In the genomic region with DNA sequence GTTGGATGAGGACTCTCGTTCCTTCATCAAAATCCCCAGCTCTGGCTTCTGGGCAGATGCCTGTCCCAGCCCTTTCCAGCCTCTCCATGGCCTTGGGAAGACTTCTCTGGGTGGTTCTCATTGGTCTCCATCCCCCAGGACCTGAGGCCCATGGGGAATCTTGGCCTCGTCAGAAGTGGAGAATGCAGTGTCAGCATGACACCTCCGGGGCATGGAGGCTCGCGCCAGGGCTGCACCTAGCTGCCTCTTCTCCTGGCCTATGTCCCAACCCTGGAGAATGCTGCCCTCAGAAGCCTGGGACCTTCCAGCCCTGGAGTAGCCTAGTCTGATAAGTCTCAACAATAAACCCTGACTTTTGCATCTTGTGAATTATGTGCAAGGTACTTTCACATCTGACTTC, we compare ENCODE assay signal across 20 cellular contexts. TPM values are rescaled to one million over a fixed set of nuclear protein-coding genes. Genes with fewer than 3 reads are reported as not detected.
"Had no signal": no experiment of that assay in that cellular context is flagged by ENCODE, and none has a peak within 500 bp of the region (broad histone marks: within the 10 kb centered on the region; RNA-seq: fewer than 3 reads in every experiment).

No MANE protein-coding gene starts in this region.

- ATAC-seq: activated CD8-positive, alpha-beta memory T cell treated with anti-CD3 and anti-CD28 coated beads, Interleukin-2, amount 10 ng/mL, durations not matched to agents 7 days and 5 days had no signal

- H3K27me3 ChIP-seq: transverse colon had no signal

- H3K36me3 ChIP-seq: transverse colon had no signal

- DNase-seq: activated CD4-positive, alpha-beta memory T cell treated with anti-CD3 and anti-CD28 coated beads for 36 hours; activated CD4-positive, CD25-positive, alpha-beta regulatory T cell treated with anti-CD3 and anti-CD28 coated beads, Interleukin-2, amount 50 U/mL, for 72 hours; activated CD8-positive, alpha-beta memory T cell treated with anti-CD3 and anti-CD28 coated beads, Interleukin-2, amount 10 ng/mL, durations not matched to agents 7 days and 5 days; activated naive CD4-positive, alpha-beta T cell treated with anti-CD3 and anti-CD28 coated beads, Interleukin-2, amount 10 ng/mL, durations not matched to agents 7 days and 5 days; activated T-cell treated with anti-CD3 and anti-CD28 coated beads, Interleukin-2, amount 50 U/mL, for 1 hour; dorsolateral prefrontal cortex; endodermal cell; head of caudate nucleus; kidney glomerular epithelial cell; nucleus accumbens; small intestine; stimulated activated CD4-positive, alpha-beta T cell treated with anti-CD3 and anti-CD28 coated beads, Interleukin-4, amount 100 ng/mL, for 24 hours; stimulated activated naive CD4-positive, alpha-beta T cell; transverse colon had no signal

- H3K9me3 ChIP-seq: transverse colon had no signal

- H3K27ac ChIP-seq: dorsolateral prefrontal cortex, transverse colon had no signal

- H3K4me3 ChIP-seq: dorsolateral prefrontal cortex, transverse colon had no signal

RNA-seq across cellular contexts. Expression of a gene that starts 3.0 kb away (rescaled TPM):
- total RNA-seq: activated CD4-positive, alpha-beta memory T cell treated with anti-CD3 and anti-CD28 coated beads for 36 hours; activated CD8-positive, alpha-beta memory T cell treated with anti-CD3 and anti-CD28 coated beads, Interleukin-2, amount 10 ng/mL, durations not matched to agents 7 days and 5 days; endodermal cell; epithelial cell of proximal tubule; frontal cortex; lower leg skin; subcutaneous adipose tissue; T-helper 1 cell treated with Interleukin-12 subunit alpha and Interleukin-12 subunit beta and Interleukin-4 antibody, amounts not matched to agents 30 ng/mL and 1 ng/mL, for 36 hours; transverse colon had no signal

RNA-seq across cellular contexts. Expression of a gene that starts 11.8 kb away (rescaled TPM):
- total RNA-seq: activated CD4-positive, alpha-beta memory T cell treated with anti-CD3 and anti-CD28 coated beads for 36 hours; activated CD8-positive, alpha-beta memory T cell treated with anti-CD3 and anti-CD28 coated beads, Interleukin-2, amount 10 ng/mL, durations not matched to agents 7 days and 5 days; epithelial cell of proximal tubule; T-helper 1 cell treated with Interleukin-12 subunit alpha and Interleukin-12 subunit beta and Interleukin-4 antibody, amounts not matched to agents 30 ng/mL and 1 ng/mL, for 36 hours had no signal

RNA-seq across cellular contexts. Expression of a gene that starts 34.4 kb away (rescaled TPM):
- total RNA-seq: activated CD4-positive, alpha-beta memory T cell treated with anti-CD3 and anti-CD28 coated beads for 36 hours; activated CD8-positive, alpha-beta memory T cell treated with anti-CD3 and anti-CD28 coated beads, Interleukin-2, amount 10 ng/mL, durations not matched to agents 7 days and 5 days; cardiac septum; dorsolateral prefrontal cortex; endodermal cell; epithelial cell of proximal tubule; frontal cortex; subcutaneous adipose tissue; T-helper 1 cell treated with Interleukin-12 subunit alpha and Interleukin-12 subunit beta and Interleukin-4 antibody, amounts not matched to agents 30 ng/mL and 1 ng/mL, for 36 hours had no signal
